In the genomic region with DNA sequence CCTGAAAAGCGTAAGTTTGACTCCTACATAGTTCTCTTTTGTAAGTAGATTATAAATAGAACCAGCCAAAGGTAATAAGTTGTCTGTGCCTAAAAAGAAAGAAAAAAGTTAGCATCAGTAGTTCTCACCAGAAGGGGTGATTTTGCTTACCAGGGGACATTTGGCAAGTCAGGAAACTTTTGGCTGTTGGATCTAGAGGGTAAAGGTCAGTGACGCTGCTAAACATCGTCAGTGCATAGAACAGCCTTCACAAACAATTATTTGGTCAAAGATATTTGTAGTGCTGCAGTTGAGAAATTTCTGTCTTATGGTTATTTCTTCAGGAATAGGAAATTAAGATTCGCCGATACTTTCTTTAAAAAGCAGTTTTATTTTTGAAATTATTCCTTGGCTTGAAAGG, we compare ENCODE assay signal across 1 cellular context.
TF ChIP-seq lines count a peak whose summit lies in the region.

No MANE protein-coding gene starts in this region.

TF ChIP-seq in HepG2, 621 proteins besides CTCF, POLR2A, EP300 and RAD21 (continues in another document):
- TF ChIP-seq NKX3-1 (CRISPR knock-in tag; IDR thresholded peaks at IDR 0.05), result no peak
- TF ChIP-seq IKZF1 (IDR thresholded peaks at IDR 0.05), result no peak
- TF ChIP-seq ZKSCAN8 (CRISPR knock-in tag; IDR thresholded peaks at IDR 0.05; ENCODE audit: borderline replicate concordance), result no peak
- TF ChIP-seq MLX (CRISPR knock-in tag; IDR thresholded peaks at IDR 0.05), result no peak
- no peak for TF ChIP-seq FOXJ3 (CRISPR knock-in tag; IDR thresholded peaks at IDR 0.05; ENCODE audit: borderline replicate concordance)
- TF ChIP-seq, protein P1, sequence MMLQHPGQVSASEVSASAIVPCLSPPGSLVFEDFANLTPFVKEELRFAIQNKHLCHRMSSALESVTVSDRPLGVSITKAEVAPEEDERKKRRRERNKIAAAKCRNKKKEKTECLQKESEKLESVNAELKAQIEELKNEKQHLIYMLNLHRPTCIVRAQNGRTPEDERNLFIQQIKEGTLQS (CRISPR knock-in tag; IDR thresholded peaks at IDR 0.05), result no peak
- TF ChIP-seq, protein P2, sequence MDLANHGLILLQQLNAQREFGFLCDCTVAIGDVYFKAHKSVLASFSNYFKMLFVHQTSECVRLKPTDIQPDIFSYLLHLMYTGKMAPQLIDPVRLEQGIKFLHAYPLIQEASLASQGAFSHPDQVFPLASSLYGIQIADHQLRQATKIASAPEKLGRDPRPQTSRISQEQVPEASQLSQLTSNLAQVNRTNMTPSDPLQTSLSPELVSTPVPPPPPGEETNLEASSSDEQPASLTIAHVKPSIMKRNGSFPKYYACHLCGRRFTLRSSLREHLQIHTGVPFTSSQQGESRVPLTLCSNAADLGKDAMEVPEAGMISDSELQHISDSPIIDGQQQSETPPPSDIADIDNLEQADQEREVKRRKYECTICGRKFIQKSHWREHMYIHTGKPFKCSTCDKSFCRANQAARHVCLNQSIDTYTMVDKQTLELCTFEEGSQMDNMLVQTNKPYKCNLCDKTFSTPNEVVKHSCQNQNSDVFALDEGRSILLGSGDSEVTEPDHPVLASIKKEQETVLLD (CRISPR knock-in tag; IDR thresholded peaks at IDR 0.05; ENCODE audit: low read depth), result no peak
- TF ChIP-seq ERF (CRISPR knock-in tag; IDR thresholded peaks at IDR 0.05), result no peak
- no peak for TF ChIP-seq KAT2B (IDR thresholded peaks at IDR 0.05; ENCODE audit: borderline replicate concordance, low read depth, low read length)
- no peak for TF ChIP-seq RERE (CRISPR knock-in tag; IDR thresholded peaks at IDR 0.05; ENCODE audit: low read depth)
- TF ChIP-seq KIAA2018 (CRISPR knock-in tag; IDR thresholded peaks at IDR 0.05; ENCODE audit: borderline replicate concordance), result no peak
- no peak for TF ChIP-seq ZNF318 (CRISPR knock-in tag; IDR thresholded peaks at IDR 0.05)
